Comparison of ENCODE assay signal across 14 cellular contexts in genomic region chr4:30757357-30757756, GRCh38. TPM values are rescaled to one million over a fixed set of nuclear protein-coding genes. Genes with fewer than 3 reads are reported as not detected.
DNase-seq lines count a peak whose midpoint lies in the region; ATAC-seq and TF ChIP-seq lines count a peak whose summit lies in the region.
"Had no signal": no experiment of that assay in that cellular context is flagged by ENCODE, and none has a peak within 500 bp of the region (broad histone marks: within the 10 kb centered on the region; RNA-seq: fewer than 3 reads in every experiment).

No MANE protein-coding gene starts in this region.

- in situ Hi-C loops in Panc1 (cut with HindIII; ENCODE audit: low pct_unique_long_range_greater_than_20kb, low sequenced_read_pairs), result no loop called here

- TF ChIP-seq CTCF in Panc1 (IDR thresholded peaks at IDR 0.05), result no peak
- no peak for TF ChIP-seq CTCF in epithelial cell of proximal tubule (conservative IDR thresholded peaks at IDR 0.05; ENCODE audit: low read depth, low read length)

- intact Hi-C loops in Panc1 (cut with micrococcal nuclease; ENCODE audit: unreplicated experiment) (no loop called here), Right ventricle myocardium superior (cut with DNase I) (no loop called here)

- H3K4me3 ChIP-seq in Panc1 (ENCODE audit: low read depth in 2 of 2, low read length in 2 of 2) (no peak overlapping the region), epithelial cell of proximal tubule (ENCODE audit: low read depth, low read length) (no peak overlapping the region), trophoblast cell (ENCODE audit: low read depth, low read length) (no peak overlapping the region)
- H3K4me3 ChIP-seq: HAP-1 had no signal

- H3K79me1 ChIP-seq in trophoblast cell (ENCODE audit: low read length), result peaks cover 5% of the 10 kb centered on the region

- H3K14ac ChIP-seq in trophoblast cell (ENCODE audit: low read length), result no peak overlapping the region

- CTCF ChIA-PET in Panc1 (lab: Charles Lee), result no interaction called here

- H2AFZ ChIP-seq in trophoblast cell (ENCODE audit: insufficient read depth, low read length, poor library complexity), result no peak overlapping the region

- no peak overlapping the region for H3K23ac ChIP-seq in trophoblast cell (ENCODE audit: low read length)

- no peak overlapping the region for H3K9ac ChIP-seq in trophoblast cell (ENCODE audit: low read length)

- H4K8ac ChIP-seq in trophoblast cell (ENCODE audit: low read depth, low read length), result no peak overlapping the region

- no peak overlapping the region for H4K91ac ChIP-seq in trophoblast cell (ENCODE audit: low read depth, low read length)

- H3K36me3 ChIP-seq in Panc1 (ENCODE audit: control insufficient read depth, insufficient read depth, low read length) (no peaks in the 10 kb centered on the region), trophoblast cell (ENCODE audit: control insufficient read depth in 1 of 2, insufficient read depth in 2 of 2, low read length in 2 of 2) (no peaks in the 10 kb centered on the region)
- H3K36me3 ChIP-seq: HAP-1 had no signal

- H2AK5ac ChIP-seq in trophoblast cell (ENCODE audit: low read length), result no peak overlapping the region

- H3K27me3 ChIP-seq in Panc1 (ENCODE audit: control insufficient read depth, insufficient read depth, low read length), result no peaks in the 10 kb centered on the region
- H3K27me3 ChIP-seq in trophoblast cell (ENCODE audit: insufficient read depth, low read length), result no peaks in the 10 kb centered on the region

- no CpG with 5 or more reads among the region's 6 CpGs for WGBS in trophoblast cell (ENCODE audit: extremely low coverage, insufficient coverage, insufficient read length)

- H3K4ac ChIP-seq in trophoblast cell (ENCODE audit: low read depth, low read length), result no peak overlapping the region

- no peak overlapping the region for H2BK12ac ChIP-seq in trophoblast cell (ENCODE audit: low read length)

- H3K9me3 ChIP-seq in Panc1 (ENCODE audit: control insufficient read depth, insufficient read depth, low read depth, low read length) (no peaks in the 10 kb centered on the region), trophoblast cell (ENCODE audit: insufficient read depth, low read depth, low read length) (no peaks in the 10 kb centered on the region)
- H3K9me3 ChIP-seq: HAP-1 had no signal

- peaks cover 19% of the 10 kb centered on the region for H3K4me1 ChIP-seq in Panc1 (ENCODE audit: control insufficient read depth, insufficient read depth, low read length)
- peaks cover 4 to 14% of the 10 kb centered on the region in 2 experiments for H3K4me1 ChIP-seq in trophoblast cell (ENCODE audit: control insufficient read depth in 1 of 2, insufficient read depth in 2 of 2, low read length in 2 of 2)

- no peak overlapping the region for H3K18ac ChIP-seq in trophoblast cell (ENCODE audit: low read length)

- no peak overlapping the region for H4K12ac ChIP-seq in trophoblast cell (ENCODE audit: low read depth, low read length)

- DNase-seq in ELR (ENCODE audit: low read depth), result peak; percentile 86
- DNase-seq in Panc1 (ENCODE audit: low read depth, low spot score), result no peak
- DNase-seq in epithelial cell of proximal tubule (ENCODE audit: low read depth), result peak; percentile 35
- peak; percentile 9 to 52 for DNase-seq in trophoblast cell
- DNase-seq in stimulated activated CD4-positive, alpha-beta T cell treated with anti-CD3 and anti-CD28 coated beads, Interleukin-2, amount 100 ng/mL, for 24 hours, result no peak
- no peak for DNase-seq in Right ventricle myocardium superior
- DNase-seq: aorta, DMS53, midbrain, SHP77 treated with DMSO at 0.1 percent for 48 hours had no signal

- no TSS peak for BruUV-seq in Panc1 (replicated peaks; lab: Mats Ljungman, UMichigan)

- no peaks in the 10 kb centered on the region for H3K79me2 ChIP-seq in trophoblast cell (ENCODE audit: control insufficient read depth, insufficient read depth, low read length, poor library complexity)

- no peak overlapping the region for H2BK5ac ChIP-seq in trophoblast cell (ENCODE audit: low read depth, low read length, poor library complexity)

- no peak overlapping the region for H3K4me2 ChIP-seq in trophoblast cell (ENCODE audit: low read length)

- H3K27ac ChIP-seq in Panc1 (ENCODE audit: low read length) (0 out of 2 replicates have a peak overlapping the region, but pooled peaks have one; percentile 2), trophoblast cell (ENCODE audit: low read depth, low read length) (no peak overlapping the region)

- no peak overlapping the region for H2BK120ac ChIP-seq in trophoblast cell (ENCODE audit: insufficient read depth, low read length, poor library complexity)

- POLR2A ChIA-PET in Panc1 (lab: Charles Lee), result no interaction called here

- ATAC-seq in Panc1 (peak; percentile 62), GM18867 (IDR thresholded peaks at IDR 0.05; ENCODE audit: unreplicated experiment) (no peak), GM18858 (IDR thresholded peaks at IDR 0.05; ENCODE audit: unreplicated experiment) (no peak), Right ventricle myocardium superior (ENCODE audit: poor library complexity) (no peak)

RNA-seq across cellular contexts. Expression of gene PCDH7, which starts 37.2 kb away (rescaled TPM):
- total RNA-seq in Panc1 (2021; ENCODE audit: unreplicated experiment) (31.6 TPM), epithelial cell of proximal tubule (1.9 and 3.0 TPM in 2 replicates), Right ventricle myocardium superior (18.7 TPM)
- 22.1 TPM for polyA plus RNA-seq in Panc1 (2012; ENCODE audit: insufficient read length)
- 28.5 and 30.7 TPM in 2 replicates for polyA plus RNA-seq in trophoblast cell (2013)
- total RNA-seq: activated CD8-positive, alpha-beta memory T cell treated with anti-CD3 and anti-CD28 coated beads for 36 hours had no signal

Comparison
In these comparisons a context has a peak if more than half of its experiments do, and no peak if none do; other contexts are left out.
1. DNase-seq: peak in ELR (single experiment), epithelial cell of proximal tubule (single experiment) and trophoblast cell (2 of 2); none in Panc1 (single experiment), stimulated activated CD4-positive, alpha-beta T cell treated with anti-CD3 and anti-CD28 coated beads, Interleukin-2, amount 100 ng/mL, for 24 hours (0 of 2) and Right ventricle myocardium superior (single experiment).